19 cellular contexts compared by ENCODE assay signal in genomic region chr16:27464663-27465482, GRCh38.
DNase-seq lines count a peak whose midpoint lies in the region; ATAC-seq and TF ChIP-seq lines count a peak whose summit lies in the region.
"Had no signal": no experiment of that assay in that cellular context is flagged by ENCODE, and none has a peak within 500 bp of the region (broad histone marks: within the 10 kb centered on the region; RNA-seq: fewer than 3 reads in every experiment).

No MANE protein-coding gene starts in this region.

- H3K27me3 Mint-ChIP-seq in activated T-cell treated with anti-CD3 and anti-CD28 coated beads, Interleukin-2, amount 50 U/mL, for 72 hours (ENCODE audit: low read depth), result no peaks in the 10 kb centered on the region
- no peaks in the 10 kb centered on the region for H3K27me3 Mint-ChIP-seq in WTC11 (ENCODE audit: low read depth)
- H3K27me3 Mint-ChIP-seq: memory B cell had no signal

- H3K9me3 ChIP-seq in hepatocyte (ENCODE audit: low read depth), result no peaks in the 10 kb centered on the region
- H3K9me3 ChIP-seq: heart right ventricle, Peyer's patch, tibial artery had no signal

- ATAC-seq in activated T-cell treated with anti-CD3 and anti-CD28 coated beads, Interleukin-2, amount 50 U/mL, for 72 hours (replicated peaks in 1 of 2), result no peak
- 0 out of 2 replicates have a peak, but pooled peaks have one; percentile 13 for ATAC-seq in WTC11
- ATAC-seq in stimulated activated naive CD8-positive, alpha-beta T cell treated with anti-CD3 and anti-CD28 coated beads, Interleukin-15, Interleukin-2, amounts not matched to agents 100 U/mL and 50 U/mL, for 24 hours, result peak; percentile 50

- peaks cover 5 to 20% of the 10 kb centered on the region in 2 donors for H3K36me3 Mint-ChIP-seq in activated T-cell treated with anti-CD3 and anti-CD28 coated beads, Interleukin-2, amount 50 U/mL, for 72 hours (ENCODE audit: insufficient read depth in 2 of 2)
- H3K36me3 Mint-ChIP-seq in WTC11, result peaks cover 47% of the 10 kb centered on the region

- H3K27ac ChIP-seq in hepatocyte, result peak overlapping the region; percentile 84
- H3K27ac ChIP-seq: tibial artery had no signal

- H3K4me1 Mint-ChIP-seq in activated T-cell treated with anti-CD3 and anti-CD28 coated beads, Interleukin-2, amount 50 U/mL, for 72 hours (ENCODE audit: low read depth), result peaks cover 21% of the 10 kb centered on the region
- H3K4me1 Mint-ChIP-seq in WTC11, result no peaks in the 10 kb centered on the region
- H3K4me1 Mint-ChIP-seq: CD14-positive monocyte, memory B cell, neural crest cell had no signal

- no peaks in the 10 kb centered on the region for H3K36me3 ChIP-seq in hepatocyte (replicated peaks; ENCODE audit: insufficient read depth, low read depth)

- no peaks in the 10 kb centered on the region for H3K9me3 Mint-ChIP-seq in activated T-cell treated with anti-CD3 and anti-CD28 coated beads, Interleukin-2, amount 50 U/mL, for 72 hours
- no peaks in the 10 kb centered on the region for H3K9me3 Mint-ChIP-seq in WTC11
- H3K9me3 Mint-ChIP-seq: memory B cell, neural crest cell had no signal

- no peaks in the 10 kb centered on the region for H3K79me2 ChIP-seq in hepatocyte

- no peak overlapping the region for H2AFZ ChIP-seq in hepatocyte

- H3K27me3 ChIP-seq in hepatocyte, result no peaks in the 10 kb centered on the region
- H3K27me3 ChIP-seq: heart right ventricle, Peyer's patch, tibial artery had no signal

- WGBS in hepatocyte (ENCODE audit: low lambda C conversion rate, missing lambda C conversion rate), result 92% methylated on average over 31 of the region's 32 CpGs

- TF ChIP-seq CTCF in WTC11 (IDR thresholded peaks at IDR 0.05) (no peak), hepatocyte (IDR thresholded peaks at IDR 0.05; ENCODE audit: poor library complexity) (no peak)

- H3K27ac Mint-ChIP-seq in activated T-cell treated with anti-CD3 and anti-CD28 coated beads, Interleukin-2, amount 50 U/mL, for 72 hours, result peak overlapping the region; percentile 72
- 0 out of 2 replicates have a peak overlapping the region, but pooled peaks have one; percentile 49 for H3K27ac Mint-ChIP-seq in WTC11
- H3K27ac Mint-ChIP-seq: memory B cell had no signal

- no peak overlapping the region for H3K4me3 ChIP-seq in hepatocyte
- H3K4me3 ChIP-seq: Peyer's patch, tibial artery had no signal

- DNase-seq in activated T-cell treated with anti-CD3 and anti-CD28 coated beads, Interleukin-2, amount 50 U/mL, for 72 hours, result no peak
- DNase-seq in activated T-cell treated with anti-CD3 and anti-CD28 coated beads for 4 hours, result no peak
- DNase-seq in WTC11 (ENCODE audit: low spot score), result no peak
- DNase-seq in hepatocyte (ENCODE audit: low spot score), result no peak
- DNase-seq in stimulated activated naive CD8-positive, alpha-beta T cell treated with anti-CD3 and anti-CD28 coated beads, Interleukin-15, Interleukin-2, amounts not matched to agents 100 U/mL and 50 U/mL, for 24 hours, result no peak
- DNase-seq in kidney glomerular epithelial cell (lab: John Stamatoyannopoulos, UW), result no peak
- no peak for DNase-seq in GM19240 (ENCODE audit: insufficient read length, low spot score)
- no peak for DNase-seq in EL
- DNase-seq: ACHN, DMS79, heart right ventricle, NCI-H1436, NCI-H2171 treated with DMSO at 0.1 percent for 48 hours, Peyer's patch, T-helper 9 cell, tibial artery had no signal

- H3K4me2 ChIP-seq in hepatocyte, result no peak overlapping the region

- POLR2A ChIA-PET in WTC11 (lab: Charles Lee), result no interaction called here

- no peaks in the 10 kb centered on the region for H3K9me2 ChIP-seq in hepatocyte (replicated peaks; ENCODE audit: insufficient read depth)

- peaks cover 9% of the 10 kb centered on the region for H3K4me1 ChIP-seq in hepatocyte (ENCODE audit: insufficient read depth)
- H3K4me1 ChIP-seq: Peyer's patch, tibial artery had no signal

- H4K20me1 ChIP-seq in hepatocyte (ENCODE audit: insufficient read depth, poor library complexity, severe bottlenecking), result no peaks in the 10 kb centered on the region

- CTCF ChIA-PET in WTC11 (lab: Charles Lee), result interaction anchor here (0.5 to 1.2 kb wide), 3 partner anchors 230 to 756 kb away, joined by 3 to 4 read pairs (median 3); no protein-coding TSS in a partner anchor

- no peak overlapping the region for H3K4me3 Mint-ChIP-seq in activated T-cell treated with anti-CD3 and anti-CD28 coated beads, Interleukin-2, amount 50 U/mL, for 72 hours
- H3K4me3 Mint-ChIP-seq in WTC11, result no peak overlapping the region
- H3K4me3 Mint-ChIP-seq: memory B cell, neural crest cell had no signal

TF ChIP-seq in WTC11, 78 proteins besides CTCF, POLR2A, EP300 and RAD21 (continues in another document):
- no peak for TF ChIP-seq ELF4 (CRISPR knock-in tag; IDR thresholded peaks at IDR 0.05; ENCODE audit: low read depth)
- TF ChIP-seq GRHL2 (CRISPR knock-in tag; IDR thresholded peaks at IDR 0.05; ENCODE audit: insufficient replicate concordance, severe bottlenecking), result no peak
- TF ChIP-seq RELA (CRISPR knock-in tag; IDR thresholded peaks at IDR 0.05; ENCODE audit: borderline replicate concordance), result no peak
- no peak for TF ChIP-seq MLX (CRISPR knock-in tag; IDR thresholded peaks at IDR 0.05)
- TF ChIP-seq ARID4B (CRISPR knock-in tag; IDR thresholded peaks at IDR 0.05; ENCODE audit: borderline replicate concordance), result no peak
- TF ChIP-seq ATF6 (CRISPR knock-in tag; IDR thresholded peaks at IDR 0.05), result no peak
- TF ChIP-seq JUN (CRISPR knock-in tag; IDR thresholded peaks at IDR 0.05), result no peak
- TF ChIP-seq EMX1 (CRISPR knock-in tag; IDR thresholded peaks at IDR 0.05), result no peak
- TF ChIP-seq, protein P1, sequence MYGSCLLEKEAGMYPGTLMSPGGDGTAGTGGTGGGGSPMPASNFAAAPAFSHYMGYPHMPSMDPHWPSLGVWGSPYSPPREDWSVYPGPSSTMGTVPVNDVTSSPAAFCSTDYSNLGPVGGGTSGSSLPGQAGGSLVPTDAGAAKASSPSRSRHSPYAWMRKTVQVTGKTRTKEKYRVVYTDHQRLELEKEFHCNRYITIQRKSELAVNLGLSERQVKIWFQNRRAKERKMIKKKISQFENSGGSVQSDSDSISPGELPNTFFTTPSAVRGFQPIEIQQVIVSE (CRISPR knock-in tag; IDR thresholded peaks at IDR 0.05; ENCODE audit: borderline replicate concordance), result no peak

Comparison
In these comparisons a context has a peak if more than half of its experiments do, and no peak if none do; other contexts are left out.
1. ATAC-seq: peak in WTC11 (single experiment) and stimulated activated naive CD8-positive, alpha-beta T cell treated with anti-CD3 and anti-CD28 coated beads, Interleukin-15, Interleukin-2, amounts not matched to agents 100 U/mL and 50 U/mL, for 24 hours (single experiment); none in activated T-cell treated with anti-CD3 and anti-CD28 coated beads, Interleukin-2, amount 50 U/mL, for 72 hours (0 of 2).